In the genomic region with DNA sequence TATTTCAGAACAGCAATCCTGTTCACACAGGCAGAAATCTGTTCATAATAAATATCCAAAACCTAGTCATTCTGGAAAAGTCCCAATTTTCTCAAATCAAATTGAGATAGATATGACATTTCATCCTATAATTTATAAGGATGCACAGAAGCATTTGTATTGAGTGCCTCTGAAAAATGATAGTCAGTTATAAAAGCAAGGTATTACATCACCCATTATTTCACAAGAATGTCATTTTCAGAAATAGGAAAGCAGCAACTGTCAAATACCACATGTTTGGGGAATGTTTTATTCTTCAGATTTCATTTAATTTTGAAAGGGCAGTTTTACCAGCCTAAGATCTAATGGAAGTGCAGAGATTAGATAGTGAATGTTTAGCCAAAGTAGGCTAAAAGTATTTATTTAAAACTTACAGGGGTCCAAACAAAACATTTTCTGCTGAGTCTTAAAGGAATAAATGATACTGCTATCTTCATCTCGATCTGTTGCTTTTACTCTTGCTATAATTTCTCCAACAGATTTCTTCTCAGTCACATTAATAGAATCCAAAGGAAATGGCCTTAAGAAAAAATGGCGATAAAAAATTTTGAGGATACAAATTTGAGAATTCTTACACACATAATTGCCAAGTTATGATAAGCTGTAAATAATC, we compare ENCODE assay signal across 30 cellular contexts.
DNase-seq lines count a peak whose midpoint lies in the region; ATAC-seq, FAIRE-seq and TF ChIP-seq lines count a peak whose summit lies in the region.
"Had no signal": no experiment of that assay in that cellular context is flagged by ENCODE, and none has a peak within 500 bp of the region (broad histone marks: within the 10 kb centered on the region; RNA-seq: fewer than 3 reads in every experiment).

No MANE protein-coding gene starts in this region.

- no peak overlapping the region for H2AFZ ChIP-seq in MM.1S (ENCODE audit: low read length)

- H3K4me2 ChIP-seq in MM.1S (ENCODE audit: low read depth, low read length), result no peak overlapping the region
- H3K4me2 ChIP-seq: KMS-11 had no signal

- H3K27me3 Mint-ChIP-seq in osteocyte (ENCODE audit: unreplicated experiment), result no peaks in the 10 kb centered on the region
- H3K27me3 Mint-ChIP-seq: activated CD4-positive, alpha-beta memory T cell treated with anti-CD3 and anti-CD28 coated beads for 36 hours; CD4-positive, alpha-beta memory T cell; dendritic cell treated with granulocyte-macrophage colony-stimulating factor and Interleukin-4, amounts not matched to agents 40 ng/mL and 50 ng/mL, for 4 days had no signal

- H4K20me1 ChIP-seq in MM.1S (ENCODE audit: insufficient read depth, low read length), result no peaks in the 10 kb centered on the region

- H3K4me3 Mint-ChIP-seq in osteocyte (ENCODE audit: unreplicated experiment), result no peak overlapping the region
- H3K4me3 Mint-ChIP-seq: activated CD4-positive, alpha-beta memory T cell treated with anti-CD3 and anti-CD28 coated beads for 36 hours; CD4-positive, alpha-beta memory T cell; dendritic cell treated with granulocyte-macrophage colony-stimulating factor and Interleukin-4, amounts not matched to agents 40 ng/mL and 50 ng/mL, for 4 days; WTC11 had no signal

- no peaks in the 10 kb centered on the region for H3K9me2 ChIP-seq in MM.1S (replicated peaks; ENCODE audit: insufficient read depth, low read length)

- H3K4me3 ChIP-seq in epithelial cell of esophagus (ENCODE audit: low read length), result no peak overlapping the region
- H3K4me3 ChIP-seq in right atrium auricular region, result no peak overlapping the region
- no peak overlapping the region for H3K4me3 ChIP-seq in MM.1S (ENCODE audit: low read length)
- H3K4me3 ChIP-seq: gastrocnemius medialis, psoas muscle, thoracic aorta had no signal

- FAIRE-seq in frontal cortex (lab: Jason Lieb, UNC), result no peak
- FAIRE-seq: GM18507 had no signal

- no peak for TF ChIP-seq CTCF in epithelial cell of esophagus (IDR thresholded peaks at IDR 0.05; ENCODE audit: insufficient read depth, low read depth, low read length, missing control alignments)
- no peak for TF ChIP-seq CTCF in osteocyte (IDR thresholded peaks at IDR 0.05)
- no peak for TF ChIP-seq CTCF in right atrium auricular region (IDR thresholded peaks at IDR 0.05)
- no peak for TF ChIP-seq CTCF in MM.1S (IDR thresholded peaks at IDR 0.05; ENCODE audit: low read length)

- no peak overlapping the region for H3K27ac ChIP-seq in right atrium auricular region
- no peak overlapping the region for H3K27ac ChIP-seq in MM.1S (ENCODE audit: low read length)
- H3K27ac ChIP-seq: gastrocnemius medialis, KMS-11, psoas muscle, RWPE1, thoracic aorta had no signal

- no peak for ATAC-seq in HG03108 (IDR thresholded peaks at IDR 0.05; ENCODE audit: unreplicated experiment)
- ATAC-seq: gastrocnemius medialis, psoas muscle, WTC11 had no signal

- H3K4me1 Mint-ChIP-seq in osteocyte (ENCODE audit: unreplicated experiment), result peaks cover 14% of the 10 kb centered on the region
- H3K4me1 Mint-ChIP-seq: CD4-positive, alpha-beta memory T cell; WTC11 had no signal

- H3K27ac Mint-ChIP-seq in osteocyte (ENCODE audit: unreplicated experiment), result peak overlapping the region; percentile 15
- H3K27ac Mint-ChIP-seq: activated CD4-positive, alpha-beta memory T cell treated with anti-CD3 and anti-CD28 coated beads for 36 hours; CD4-positive, alpha-beta memory T cell; dendritic cell treated with granulocyte-macrophage colony-stimulating factor and Interleukin-4, amounts not matched to agents 40 ng/mL and 50 ng/mL, for 4 days; WTC11 had no signal

- H3K4me1 ChIP-seq in right atrium auricular region, result no peaks in the 10 kb centered on the region
- no peaks in the 10 kb centered on the region for H3K4me1 ChIP-seq in MM.1S (ENCODE audit: low read length)
- H3K4me1 ChIP-seq: gastrocnemius medialis, psoas muscle had no signal

- no peaks in the 10 kb centered on the region for H3F3A ChIP-seq in MM.1S (ENCODE audit: insufficient read depth, low read length)

- H3K36me3 Mint-ChIP-seq in osteocyte (ENCODE audit: unreplicated experiment), result peaks cover 15% of the 10 kb centered on the region
- H3K36me3 Mint-ChIP-seq: activated CD4-positive, alpha-beta memory T cell treated with anti-CD3 and anti-CD28 coated beads for 36 hours; CD4-positive, alpha-beta memory T cell; WTC11 had no signal

- no peaks in the 10 kb centered on the region for H3K27me3 ChIP-seq in right atrium auricular region
- no peaks in the 10 kb centered on the region for H3K27me3 ChIP-seq in MM.1S (replicated peaks; ENCODE audit: insufficient read depth, low read length)
- H3K27me3 ChIP-seq: gastrocnemius medialis had no signal

- no peak overlapping the region for H3K9ac ChIP-seq in MM.1S (ENCODE audit: low read length)
- H3K9ac ChIP-seq: KMS-11 had no signal

- DNase-seq in HCEC 1CT (peak; percentile 25), NOMO-1 treated with dmso at 0.1 percent for 144 hours (lab: John Stamatoyannopoulos, UW; ENCODE audit: unreplicated experiment) (peak; percentile 14), epithelial cell of esophagus (ENCODE audit: low read depth) (peak; percentile 8), osteocyte (ENCODE audit: extremely low spot score, unreplicated experiment) (no peak), right atrium auricular region (ENCODE audit: low spot score) (no peak), frontal cortex (ENCODE audit: low spot score in 2 of 2) (no peak), MM.1S (no peak)
- DNase-seq: activated CD4-positive, alpha-beta memory T cell treated with anti-CD3 and anti-CD28 coated beads for 36 hours; activated gamma-delta T cell; activated T-cell treated with anti-CD3 and anti-CD28 coated beads for 4 hours; CD4-positive, alpha-beta memory T cell; DMS 273 treated with DMSO at 0.1 percent for 48 hours; gastrocnemius medialis; H7; hypothalamus; islet precursor cell; NCI-H1105 treated with DMSO at 0.1 percent for 48 hours; NCI-H2081; NCI-H446; NK-92 treated with Interleukin-12 subunit alpha and Interleukin-12 subunit beta, amount 100 ng/mL, for 24 hours; psoas muscle; stimulated activated CD4-positive, alpha-beta T cell treated with anti-CD3 and anti-CD28 coated beads, Interleukin-2, amount 100 ng/mL, for 48 hours; stimulated activated naive CD4-positive, alpha-beta T cell had no signal

- no peaks in the 10 kb centered on the region for H3K36me3 ChIP-seq in right atrium auricular region
- no peaks in the 10 kb centered on the region for H3K36me3 ChIP-seq in MM.1S (replicated peaks; ENCODE audit: insufficient read depth, low read length)
- H3K36me3 ChIP-seq: gastrocnemius medialis, thoracic aorta had no signal

- no peaks in the 10 kb centered on the region for H3K79me2 ChIP-seq in MM.1S (ENCODE audit: low read length)

- H3K9me3 ChIP-seq in right atrium auricular region (no peaks in the 10 kb centered on the region), MM.1S (replicated peaks; ENCODE audit: insufficient read depth, low read length) (no peaks in the 10 kb centered on the region)
- H3K9me3 ChIP-seq: gastrocnemius medialis, psoas muscle, thoracic aorta had no signal

- peaks cover 21% of the 10 kb centered on the region for H3K9me3 Mint-ChIP-seq in osteocyte (ENCODE audit: unreplicated experiment)
- H3K9me3 Mint-ChIP-seq: dendritic cell treated with granulocyte-macrophage colony-stimulating factor and Interleukin-4, amounts not matched to agents 40 ng/mL and 50 ng/mL, for 4 days had no signal

Comparison
In these comparisons a context has a peak if more than half of its experiments do, and no peak if none do; other contexts are left out.
1. DNase-seq: peak in HCEC 1CT (single experiment), NOMO-1 treated with dmso at 0.1 percent for 144 hours (single experiment) and epithelial cell of esophagus (single experiment); none in osteocyte (single experiment), right atrium auricular region (single experiment), frontal cortex (0 of 2) and MM.1S (single experiment).